9 cellular contexts compared by ENCODE assay signal in the genomic region with DNA sequence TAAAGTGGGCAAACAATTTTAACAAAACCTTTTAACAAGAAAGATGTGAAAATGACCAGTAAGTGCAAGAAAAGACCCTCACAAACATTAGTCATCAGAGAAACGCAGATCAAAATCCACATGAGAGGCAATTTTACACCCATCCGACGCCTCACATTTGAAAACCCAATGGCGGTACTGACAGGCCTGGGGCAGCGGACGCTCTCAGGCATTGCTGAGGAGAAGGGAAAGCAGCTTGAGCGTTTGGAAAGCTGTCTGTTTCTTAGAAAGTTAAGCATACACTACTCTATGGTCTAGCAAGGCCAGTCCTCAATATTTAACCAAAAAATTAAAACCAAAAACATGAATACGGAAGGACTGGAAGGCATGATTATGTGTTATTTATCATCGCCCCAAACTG. TPM values are rescaled to one million over a fixed set of nuclear protein-coding genes. Genes with fewer than 3 reads are reported as not detected.
"Had no signal": no experiment of that assay in that cellular context is flagged by ENCODE, and none has a peak within 500 bp of the region (broad histone marks: within the 10 kb centered on the region; RNA-seq: fewer than 3 reads in every experiment).

No MANE protein-coding gene starts in this region.

- H2AFZ ChIP-seq: GM23248 had no signal

- H3K4me3 ChIP-seq: GM23248, K562 had no signal

- H3K27ac ChIP-seq: GM23248, HL-60 had no signal

- ATAC-seq: K562 had no signal

- DNase-seq: GM23248, GOT3, H9, HCEC 1CT, IMR-90, KG1 had no signal

RNA-seq across cellular contexts. Expression of a gene that starts 2.0 kb away (rescaled TPM):
- total RNA-seq: GM23248, H9, HT1080, IMR-90, K562 had no signal
- polyA plus RNA-seq: GM23248, K562 had no signal

RNA-seq across cellular contexts. Expression of a gene that starts 8.8 kb away (rescaled TPM):
- total RNA-seq: GM23248, H9, HT1080, IMR-90, K562 had no signal
- polyA plus RNA-seq: GM23248, IMR-90, K562 had no signal

RNA-seq across cellular contexts. Expression of a gene that starts 12.4 kb away (rescaled TPM):
- total RNA-seq: GM23248, H9, HT1080, IMR-90, K562 had no signal
- polyA plus RNA-seq: GM23248, K562 had no signal

RNA-seq across cellular contexts. Expression of a gene that starts 29.5 kb away (rescaled TPM):
- total RNA-seq: GM23248, H9, HT1080, IMR-90, K562 had no signal
- polyA plus RNA-seq: GM23248, IMR-90, K562 had no signal

RNA-seq across cellular contexts. Expression of a gene that starts 46.9 kb away (rescaled TPM):
- total RNA-seq: GM23248, H9, HT1080, IMR-90, K562 had no signal
- polyA plus RNA-seq: GM23248, IMR-90, K562 had no signal
